ENCODE assay signal across 7 cellular contexts in genomic region chr17:8162232-8162996, GRCh38. TPM values are rescaled to one million over a fixed set of nuclear protein-coding genes. Genes with fewer than 3 reads are reported as not detected.
DNase-seq lines count a peak whose midpoint lies in the region; ATAC-seq and TF ChIP-seq lines count a peak whose summit lies in the region.

TSS of gene VAMP2 (minus strand) at chr17:8162948. CDS start at chr17:8162879, 69 bp downstream.

- H3K36me3 ChIP-seq in body of pancreas (replicated peaks in 1 of 2; ENCODE audit: insufficient read depth in 1 of 2, low read depth in 2 of 2) = no peaks in the 10 kb centered on the region

- TF ChIP-seq POLR2A in GM18505 (IDR thresholded peaks at IDR 0.05; ENCODE audit: borderline replicate concordance, extremely low read depth, insufficient read depth, insufficient read length) (peak; percentile 75), body of pancreas (IDR thresholded peaks at IDR 0.05) (peak; percentile 50 to 76 (median 74))

- H3K4me3 Mint-ChIP-seq in IgD-negative memory B cell = peak within 1 kb of the TSS; percentile 76 to 95 (median 88)

- H3K27ac ChIP-seq in body of pancreas (peak within 1 kb of the TSS; percentile 90 to 99 (median 99)), skin epidermis (peak within 1 kb of the TSS; percentile 88 to 100 (median 99))

- H3K4me3 ChIP-seq in body of pancreas (peak within 1 kb of the TSS; percentile 72 to 85), iPS-18c (ENCODE audit: insufficient read depth, low read depth, low read length) (peak within 1 kb of the TSS; percentile 95), skin epidermis (peak within 1 kb of the TSS; percentile 73 to 99 (median 94))

- no peaks in the 10 kb centered on the region for H3K9me3 ChIP-seq in body of pancreas
- no peaks in the 10 kb centered on the region for H3K9me3 ChIP-seq in iPS-18c (ENCODE audit: control insufficient read depth, insufficient read depth, low read length)

- DNase-seq in T1000 (lab: John Stamatoyannopoulos, UW) (peak; percentile 62), body of pancreas (peak; percentile 78 to 85 (median 82))

- no peaks in the 10 kb centered on the region for H3K9me3 Mint-ChIP-seq in IgD-negative memory B cell

- H3K4me1 Mint-ChIP-seq in IgD-negative memory B cell = peaks cover 7 to 40% (median 36%) of the 10 kb centered on the region in 3 donors

- WGBS in body of pancreas, 2 donors = 0% methylated on average over 3 to 59 of the region's 75 CpGs

- peak in 4 of 7 experiments; percentile 19 to 35 (median 34) for TF ChIP-seq CTCF in body of pancreas (IDR thresholded peaks at IDR 0.05)

- H3K27me3 Mint-ChIP-seq in IgD-negative memory B cell = no peaks in the 10 kb centered on the region

- peaks cover 52% of the 10 kb centered on the region for H3K4me1 ChIP-seq in body of pancreas

- H3K36me3 Mint-ChIP-seq in IgD-negative memory B cell = no peaks in the 10 kb centered on the region

- peak within 1 kb of the TSS; percentile 92 to 95 (median 95) for H3K27ac Mint-ChIP-seq in IgD-negative memory B cell

- intact Hi-C loops in body of pancreas (cut with DNase I) = no loop called here

- no peaks in the 10 kb centered on the region for H3K27me3 ChIP-seq in body of pancreas

- ATAC-seq in GM18505 (IDR thresholded peaks at IDR 0.05; ENCODE audit: unreplicated experiment) (no peak), body of pancreas (peak; percentile 78), HG02840 (IDR thresholded peaks at IDR 0.05; ENCODE audit: low FRiP score, unreplicated experiment) (no peak)

RNA-seq across cellular contexts. Expression of gene VAMP2, which starts in this region (rescaled TPM):
- 83.7 TPM for polyA plus RNA-seq in IgD-negative memory B cell
- 10 to 100 TPM; 16.3 to 26.4 TPM for total RNA-seq in body of pancreas
